Comparison of ENCODE assay signal across 1 cellular context in genomic region chr10:31745612-31746376, GRCh38.
A peak's percentile ranks its signal among the peaks of the same experiment; 100 is the strongest.
TF ChIP-seq lines count a peak whose summit lies in the region.

No MANE protein-coding gene starts in this region.

TF ChIP-seq in SK-N-SH, 30 proteins besides CTCF, POLR2A, EP300 and RAD21 (continued from another document):
- TF ChIP-seq IRF3 (IDR thresholded peaks at IDR 0.05; ENCODE audit: low read depth, low read length), result no peak
- TF ChIP-seq TAF1 (IDR thresholded peaks at IDR 0.05; ENCODE audit: borderline replicate concordance, low read depth, low read length), result no peak; the same call in 1 of the 2 replicates
- TF ChIP-seq SIN3A (IDR thresholded peaks at IDR 0.05; ENCODE audit: borderline replicate concordance, low read depth, low read length), result 0 out of 2 replicates have a peak, but pooled peaks have one; percentile 18
- TF ChIP-seq RFX5 (IDR thresholded peaks at IDR 0.05; ENCODE audit: low read length), result no peak
- no peak for TF ChIP-seq EZH2phosphoT487 (IDR thresholded peaks at IDR 0.05; ENCODE audit: borderline replicate concordance, low read depth)
- no peak for TF ChIP-seq USF2 (IDR thresholded peaks at IDR 0.05; ENCODE audit: borderline replicate concordance, low read depth, low read length)
- TF ChIP-seq POLR2AphosphoS5 (IDR thresholded peaks at IDR 0.05; ENCODE audit: low read depth, low read length), result peak; percentile 70; the same call in 1 of the 2 replicates
- no peak for TF ChIP-seq USF1 (IDR thresholded peaks at IDR 0.05; ENCODE audit: borderline replicate concordance, low read depth)
- peak; percentile 76 for TF ChIP-seq ELF1 (IDR thresholded peaks at IDR 0.05)
- TF ChIP-seq NRF1 (IDR thresholded peaks at IDR 0.05; ENCODE audit: low read depth, low read length), result no peak
- no peak for TF ChIP-seq FOXJ3 (CRISPR knock-in tag; IDR thresholded peaks at IDR 0.05)
- TF ChIP-seq CHD2 (IDR thresholded peaks at IDR 0.05; ENCODE audit: low read length, partially characterized antibody), result no peak
